ENCODE assay signal across 13 cellular contexts in genomic region chr12:108720757-108721514, GRCh38. TPM values are rescaled to one million over a fixed set of nuclear protein-coding genes. Genes with fewer than 3 reads are reported as not detected.
DNase-seq lines count a peak whose midpoint lies in the region; ATAC-seq, FAIRE-seq and TF ChIP-seq lines count a peak whose summit lies in the region.
"Had no signal": no experiment of that assay in that cellular context is flagged by ENCODE, and none has a peak within 500 bp of the region (broad histone marks: within the 10 kb centered on the region; RNA-seq: fewer than 3 reads in every experiment).

No MANE protein-coding gene starts in this region.

- TF ChIP-seq CTCF in gastroesophageal sphincter (IDR thresholded peaks at IDR 0.05) = no peak
- TF ChIP-seq CTCF in neural progenitor cell (IDR thresholded peaks at IDR 0.05) = no peak

- POLR2A ChIA-PET in activated CD4-positive, alpha-beta memory T cell treated with anti-CD3 and anti-CD28 coated beads, Interleukin-2, amount 10 ng/mL, durations not matched to agents 7 days and 5 days (lab: Charles Lee) = no interaction called here

- no peaks in the 10 kb centered on the region for H3K36me3 Mint-ChIP-seq in activated CD4-positive, alpha-beta memory T cell treated with anti-CD3 and anti-CD28 coated beads, Interleukin-2, amount 10 ng/mL, durations not matched to agents 7 days and 5 days (ENCODE audit: low read depth)
- peaks cover 16% of the 10 kb centered on the region for H3K36me3 Mint-ChIP-seq in neural progenitor cell

- H3K4me3 ChIP-seq in adipocyte (ENCODE audit: low read length) (peak overlapping the region; percentile 39), gastroesophageal sphincter (no peak overlapping the region), skeletal muscle satellite cell (ENCODE audit: low read length) (no peak overlapping the region), neural progenitor cell (no peak overlapping the region)

- ATAC-seq in gastroesophageal sphincter = peak; percentile 46
- ATAC-seq in stimulated activated naive CD8-positive, alpha-beta T cell treated with anti-CD3 and anti-CD28 coated beads, Interleukin-15, Interleukin-2, amounts not matched to agents 100 U/mL and 50 U/mL, for 24 hours = no peak
- no peak for ATAC-seq in HG03565 (IDR thresholded peaks at IDR 0.05; ENCODE audit: unreplicated experiment)

- no peak overlapping the region for H3K27ac Mint-ChIP-seq in activated CD4-positive, alpha-beta memory T cell treated with anti-CD3 and anti-CD28 coated beads, Interleukin-2, amount 10 ng/mL, durations not matched to agents 7 days and 5 days
- H3K27ac Mint-ChIP-seq in neural progenitor cell = no peak overlapping the region
- H3K27ac Mint-ChIP-seq: activated naive CD4-positive, alpha-beta T cell treated with anti-CD3 and anti-CD28 coated beads for 36 hours had no signal

- peak overlapping the region; percentile 35 to 99 (median 86) for H3K27ac ChIP-seq in gastroesophageal sphincter
- H3K27ac ChIP-seq in neural progenitor cell = no peak overlapping the region

- FAIRE-seq in H54 (lab: Jason Lieb, UNC) = peak; percentile 78
- FAIRE-seq: GM18507 had no signal

- H3K4me1 ChIP-seq in adipocyte (ENCODE audit: control insufficient read depth, insufficient read depth, low read length) = peaks cover 51% of the 10 kb centered on the region
- H3K4me1 ChIP-seq in gastroesophageal sphincter = peaks cover 46 to 96% (median 56%) of the 10 kb centered on the region in 3 donors
- H3K4me1 ChIP-seq in skeletal muscle satellite cell (ENCODE audit: control insufficient read depth, insufficient read depth, low read length) = peaks cover 79% of the 10 kb centered on the region
- H3K4me1 ChIP-seq in neural progenitor cell = peaks cover 26% of the 10 kb centered on the region

- no peak overlapping the region for H2AFZ ChIP-seq in neural progenitor cell (replicated peaks)

- H3K9me3 Mint-ChIP-seq in activated CD4-positive, alpha-beta memory T cell treated with anti-CD3 and anti-CD28 coated beads, Interleukin-2, amount 10 ng/mL, durations not matched to agents 7 days and 5 days = no peaks in the 10 kb centered on the region
- H3K9me3 Mint-ChIP-seq in neural progenitor cell = no peaks in the 10 kb centered on the region
- H3K9me3 Mint-ChIP-seq: activated naive CD4-positive, alpha-beta T cell treated with anti-CD3 and anti-CD28 coated beads for 36 hours had no signal

- H3K79me2 ChIP-seq in neural progenitor cell (ENCODE audit: low read depth) = peaks cover 99% of the 10 kb centered on the region

- no peaks in the 10 kb centered on the region for H3K9me3 ChIP-seq in adipocyte (ENCODE audit: control insufficient read depth, low read length)
- H3K9me3 ChIP-seq in gastroesophageal sphincter = no peaks in the 10 kb centered on the region
- no peaks in the 10 kb centered on the region for H3K9me3 ChIP-seq in skeletal muscle satellite cell (replicated peaks; ENCODE audit: low read length)
- H3K9me3 ChIP-seq in neural progenitor cell (ENCODE audit: low read depth) = no peaks in the 10 kb centered on the region

- no peak for TF ChIP-seq EP300 in gastroesophageal sphincter (IDR thresholded peaks at IDR 0.05)

- peak overlapping the region; percentile 77 for H3K4me2 ChIP-seq in skeletal muscle satellite cell (ENCODE audit: low read length)
- no peak overlapping the region for H3K4me2 ChIP-seq in neural progenitor cell

- DNase-seq in H54 (ENCODE audit: insufficient read length, low spot score) (no peak), adipocyte (ENCODE audit: low read depth) (peak; percentile 66), neural progenitor cell (ENCODE audit: low spot score) (no peak)
- DNase-seq in stimulated activated naive CD8-positive, alpha-beta T cell treated with anti-CD3 and anti-CD28 coated beads, Interleukin-15, Interleukin-2, amounts not matched to agents 100 U/mL and 50 U/mL, for 24 hours = no peak
- DNase-seq in activated CD4-positive, alpha-beta memory T cell treated with anti-CD3 and anti-CD28 coated beads, Interleukin-2, amount 10 ng/mL, durations not matched to agents 7 days and 5 days = no peak
- DNase-seq: activated naive CD4-positive, alpha-beta T cell treated with anti-CD3 and anti-CD28 coated beads for 36 hours; DMS 273 treated with DMSO at 0.1 percent for 48 hours; left cardiac atrium; NCI-H446 treated with DMSO at 0.1 percent for 48 hours had no signal

- H3K27me3 Mint-ChIP-seq in activated CD4-positive, alpha-beta memory T cell treated with anti-CD3 and anti-CD28 coated beads, Interleukin-2, amount 10 ng/mL, durations not matched to agents 7 days and 5 days = no peaks in the 10 kb centered on the region
- no peaks in the 10 kb centered on the region for H3K27me3 Mint-ChIP-seq in neural progenitor cell (ENCODE audit: insufficient read depth, low read depth)

- H3K9ac ChIP-seq in adipocyte (ENCODE audit: low read length) (peak overlapping the region; percentile 75), skeletal muscle satellite cell (ENCODE audit: low read depth, low read length) (peak overlapping the region; percentile 89), neural progenitor cell (no peak overlapping the region)

- peaks cover 26% of the 10 kb centered on the region for H3K4me1 Mint-ChIP-seq in activated CD4-positive, alpha-beta memory T cell treated with anti-CD3 and anti-CD28 coated beads, Interleukin-2, amount 10 ng/mL, durations not matched to agents 7 days and 5 days
- peaks cover 54% of the 10 kb centered on the region for H3K4me1 Mint-ChIP-seq in neural progenitor cell

- 67 to 77% methylated on average over 3 to 5 of the region's 5 CpGs for WGBS in gastroesophageal sphincter (ENCODE audit: low coverage in 1 of 2), 2 donors

- TF ChIP-seq POLR2A in H54 (IDR thresholded peaks at IDR 0.05; ENCODE audit: low read depth, low read length) (no peak), gastroesophageal sphincter (IDR thresholded peaks at IDR 0.05) (no peak)

- H3K36me3 ChIP-seq in adipocyte (ENCODE audit: control insufficient read depth, insufficient read depth, low read length, severe bottlenecking) (peaks cover 17% of the 10 kb centered on the region), gastroesophageal sphincter (no peaks in the 10 kb centered on the region), skeletal muscle satellite cell (ENCODE audit: insufficient read depth, low read length) (peaks cover 15% of the 10 kb centered on the region), neural progenitor cell (no peaks in the 10 kb centered on the region)

- no peak overlapping the region for H3K4me3 Mint-ChIP-seq in activated CD4-positive, alpha-beta memory T cell treated with anti-CD3 and anti-CD28 coated beads, Interleukin-2, amount 10 ng/mL, durations not matched to agents 7 days and 5 days
- H3K4me3 Mint-ChIP-seq in neural progenitor cell = no peak overlapping the region
- H3K4me3 Mint-ChIP-seq: activated naive CD4-positive, alpha-beta T cell treated with anti-CD3 and anti-CD28 coated beads for 36 hours had no signal

- H3F3A ChIP-seq in neural progenitor cell (ENCODE audit: low read depth) = peaks cover 14% of the 10 kb centered on the region

- CTCF ChIA-PET in activated CD4-positive, alpha-beta memory T cell treated with anti-CD3 and anti-CD28 coated beads, Interleukin-2, amount 10 ng/mL, durations not matched to agents 7 days and 5 days (lab: Charles Lee) = interaction anchor here (0.6 kb wide), 1 partner anchor 1045 kb away, joined by 4 read pairs; no protein-coding TSS in a partner anchor

- H4K20me1 ChIP-seq in neural progenitor cell (ENCODE audit: low read depth) = peaks cover 54% of the 10 kb centered on the region

- H3K27me3 ChIP-seq in adipocyte (replicated peaks; ENCODE audit: control insufficient read depth, insufficient read depth, low read length) (no peaks in the 10 kb centered on the region), gastroesophageal sphincter (no peaks in the 10 kb centered on the region), skeletal muscle satellite cell (ENCODE audit: control insufficient read depth, insufficient read depth, low read length) (no peaks in the 10 kb centered on the region), neural progenitor cell (no peaks in the 10 kb centered on the region)

RNA-seq across cellular contexts. Expression of gene CORO1C, which starts 10.4 kb away (rescaled TPM):
- 100 to 1,000 TPM; 277 to 473 (median 342) TPM for total RNA-seq in gastroesophageal sphincter
- total RNA-seq in skeletal muscle satellite cell (2012; rRNA removed) = 282 and 318 TPM in 2 replicates
- 10 to 100 TPM; 30.9 to 35.7 TPM for total RNA-seq in activated CD4-positive, alpha-beta memory T cell treated with anti-CD3 and anti-CD28 coated beads, Interleukin-2, amount 10 ng/mL, durations not matched to agents 7 days and 5 days
- 116 and 128 TPM in 2 replicates for total RNA-seq in neural progenitor cell (ENCODE audit: low replicate concordance)
